In genomic region chr3:76307556-76307955, GRCh38 we compare ENCODE assay signal across 20 cellular contexts.
"Had no signal": no experiment of that assay in that cellular context is flagged by ENCODE, and none has a peak within 500 bp of the region (broad histone marks: within the 10 kb centered on the region; RNA-seq: fewer than 3 reads in every experiment).

No MANE protein-coding gene starts in this region.

- H3K27me3 ChIP-seq: gastroesophageal sphincter, transverse colon had no signal

- H3K9me3 ChIP-seq: left ventricle myocardium inferior, transverse colon had no signal

- H3K27ac Mint-ChIP-seq: activated B cell treated with CpG ODN at 0.5 μM for 24 hours; activated CD4-positive, alpha-beta T cell treated with anti-CD3 and anti-CD28 coated beads, Interleukin-2, amount 10 ng/mL, durations not matched to agents 24 days and 14 days; activated CD8-positive, alpha-beta T cell treated with anti-CD3 and anti-CD28 coated beads, Interleukin-2, amount 10 ng/mL, durations not matched to agents 7 days and 5 days; activated naive CD4-positive, alpha-beta T cell treated with anti-CD3 and anti-CD28 coated beads, Interleukin-2, amount 50 U/mL, for 72 hours; activated T-cell treated with anti-CD3 and anti-CD28 coated beads, Interleukin-2, amount 50 U/mL, for 72 hours; naive thymus-derived CD8-positive, alpha-beta T cell; stimulated activated naive B cell treated with anti-CD40 and anti-IgM and Interleukin-4, amounts not matched to agents 10 μg/mL and 1 μg/mL and 100 μg/mL, for 72 hours had no signal

- H3K4me3 Mint-ChIP-seq: activated B cell treated with CpG ODN at 0.5 μM for 24 hours; activated CD4-positive, alpha-beta T cell treated with anti-CD3 and anti-CD28 coated beads, Interleukin-2, amount 10 ng/mL, durations not matched to agents 24 days and 14 days; activated CD8-positive, alpha-beta T cell treated with anti-CD3 and anti-CD28 coated beads, Interleukin-2, amount 10 ng/mL, durations not matched to agents 7 days and 5 days; activated T-cell treated with anti-CD3 and anti-CD28 coated beads, Interleukin-2, amount 50 U/mL, for 72 hours; naive thymus-derived CD8-positive, alpha-beta T cell; stimulated activated naive B cell treated with anti-CD40 and anti-IgM and Interleukin-4, amounts not matched to agents 10 μg/mL and 1 μg/mL and 100 μg/mL, for 72 hours had no signal

- H3K4me3 ChIP-seq: gastroesophageal sphincter, left ventricle myocardium inferior, transverse colon had no signal

- H3K36me3 Mint-ChIP-seq: stimulated activated naive B cell treated with anti-CD40 and anti-IgM and Interleukin-4, amounts not matched to agents 10 μg/mL and 1 μg/mL and 100 μg/mL, for 72 hours had no signal

- H3K27me3 Mint-ChIP-seq: activated B cell treated with CpG ODN at 0.5 μM for 24 hours; activated CD4-positive, alpha-beta T cell treated with anti-CD3 and anti-CD28 coated beads, Interleukin-2, amount 10 ng/mL, durations not matched to agents 24 days and 14 days; naive thymus-derived CD8-positive, alpha-beta T cell; stimulated activated naive B cell treated with anti-CD40 and anti-IgM and Interleukin-4, amounts not matched to agents 10 μg/mL and 1 μg/mL and 100 μg/mL, for 72 hours had no signal

- H3K4me1 ChIP-seq: gastroesophageal sphincter, left ventricle myocardium inferior, transverse colon had no signal

- DNase-seq: activated B cell treated with CpG ODN at 0.5 μM for 24 hours; activated CD4-positive, alpha-beta T cell treated with anti-CD3 and anti-CD28 coated beads, Interleukin-2, amount 10 ng/mL, durations not matched to agents 24 days and 14 days; activated CD8-positive, alpha-beta memory T cell treated with anti-CD3 and anti-CD28 coated beads, Interleukin-2, amount 50 U/mL, for 48 hours; activated CD8-positive, alpha-beta T cell treated with anti-CD3 and anti-CD28 coated beads, Interleukin-2, amount 10 ng/mL, durations not matched to agents 7 days and 5 days; activated gamma-delta T cell; activated T-cell treated with anti-CD3 and anti-CD28 coated beads, Interleukin-2, amount 50 U/mL, for 72 hours; amniotic stem cell; dermis blood vessel endothelial cell; hippocampal formation; left ventricle myocardium inferior; naive thymus-derived CD8-positive, alpha-beta T cell; retina; stimulated activated CD4-positive, alpha-beta T cell treated with anti-CD3 and anti-CD28 coated beads, Interleukin-15, amount 100 ng/mL, for 24 hours; stimulated activated CD4-positive, alpha-beta T cell treated with anti-CD3 and anti-CD28 coated beads, Interleukin-4, amount 100 ng/mL, for 1 hour; stimulated activated naive B cell treated with anti-CD40 and anti-IgM and Interleukin-4, amounts not matched to agents 10 μg/mL and 1 μg/mL and 100 μg/mL, for 72 hours; T-helper 2 cell; transverse colon had no signal

- ATAC-seq: activated CD8-positive, alpha-beta T cell treated with anti-CD3 and anti-CD28 coated beads, Interleukin-2, amount 10 ng/mL, durations not matched to agents 7 days and 5 days; activated naive CD4-positive, alpha-beta T cell treated with anti-CD3 and anti-CD28 coated beads, Interleukin-2, amount 50 U/mL, for 72 hours; activated T-cell treated with anti-CD3 and anti-CD28 coated beads, Interleukin-2, amount 50 U/mL, for 72 hours; gastroesophageal sphincter; naive thymus-derived CD8-positive, alpha-beta T cell; stimulated activated naive B cell treated with anti-CD40 and anti-IgM and Interleukin-4, amounts not matched to agents 10 μg/mL and 1 μg/mL and 100 μg/mL, for 72 hours had no signal

- H3K36me3 ChIP-seq: gastroesophageal sphincter, left ventricle myocardium inferior, transverse colon had no signal

- H3K9me3 Mint-ChIP-seq: stimulated activated naive B cell treated with anti-CD40 and anti-IgM and Interleukin-4, amounts not matched to agents 10 μg/mL and 1 μg/mL and 100 μg/mL, for 72 hours had no signal

- H3K4me1 Mint-ChIP-seq: activated B cell treated with CpG ODN at 0.5 μM for 24 hours; activated CD4-positive, alpha-beta T cell treated with anti-CD3 and anti-CD28 coated beads, Interleukin-2, amount 10 ng/mL, durations not matched to agents 24 days and 14 days; naive thymus-derived CD8-positive, alpha-beta T cell; stimulated activated naive B cell treated with anti-CD40 and anti-IgM and Interleukin-4, amounts not matched to agents 10 μg/mL and 1 μg/mL and 100 μg/mL, for 72 hours had no signal

- H3K27ac ChIP-seq: epithelial cell of prostate, gastroesophageal sphincter, left ventricle myocardium inferior, transverse colon had no signal
